In genomic region chr6:131136021-131136847, GRCh38 we compare ENCODE assay signal across 8 cellular contexts. TPM values are rescaled to one million over a fixed set of nuclear protein-coding genes. Genes with fewer than 3 reads are reported as not detected.
DNase-seq lines count a peak whose midpoint lies in the region; ATAC-seq, FAIRE-seq and TF ChIP-seq lines count a peak whose summit lies in the region.

No MANE protein-coding gene starts in this region.

- H4K20me1 ChIP-seq in IMR-90 (ENCODE audit: insufficient read depth, low read length), result no peaks in the 10 kb centered on the region
- no peaks in the 10 kb centered on the region for H4K20me1 ChIP-seq in K562 (replicated peaks; ENCODE audit: control insufficient read depth, insufficient read depth, low read length)

- H3K9ac ChIP-seq in IMR-90 (ENCODE audit: low read depth, low read length) (peak overlapping the region; percentile 59), K562 (ENCODE audit: insufficient read depth in 1 of 2, low read depth in 2 of 2, low read length in 2 of 2) (peak overlapping the region; percentile 47 to 89), iPS-18a (ENCODE audit: low read length) (peak overlapping the region; percentile 51)

- peaks cover 2% of the 10 kb centered on the region for H3K4me1 ChIP-seq in IMR-90 (ENCODE audit: control insufficient read depth, insufficient read depth, low read length)
- H3K4me1 ChIP-seq in K562 (replicated peaks in 1 of 2; ENCODE audit: control insufficient read depth in 2 of 2, insufficient read depth in 2 of 2, low read length in 2 of 2), result peaks cover 0 to 10% of the 10 kb centered on the region in 2 experiments; a peak in 2 of 5 replicates
- H3K4me1 ChIP-seq in iPS-18a (ENCODE audit: control insufficient read depth, low read depth, low read length), result no peaks in the 10 kb centered on the region

- POLR2A ChIA-PET in IMR-90 (lab: Charles Lee; ENCODE audit: unreplicated experiment), result no interaction called here
- POLR2A ChIA-PET in K562 (lab: Yijun Ruan, JAX), result interaction anchor here (0.6 to 0.8 kb wide), 2 partner anchors 208 to 245 kb away, joined by 3 read pairs; no protein-coding TSS in a partner anchor

- TF ChIP-seq CTCF in IMR-90 (conservative IDR thresholded peaks at IDR 0.05; ENCODE audit: low read depth, low read length) (no peak), K562 (IDR thresholded peaks at IDR 0.05 in 2 of 3, conservative IDR thresholded peaks at IDR 0.05 in 1 of 3; ENCODE audit: insufficient read depth in 2 of 3, low read depth in 1 of 3, low read length in 3 of 3) (no peak)

- DNase-seq in NOMO-1 treated with DMSO at 0.1 percent for 48 hours (lab: John Stamatoyannopoulos, UW; ENCODE audit: unreplicated experiment) (peak; percentile 22), NOMO-1 treated with dmso at 0.1 percent for 144 hours (lab: John Stamatoyannopoulos, UW; ENCODE audit: unreplicated experiment) (no peak), IMR-90 (peak; percentile 40), K562 (ENCODE audit: extremely low read depth in 1 of 4, low spot score in 3 of 4) (peak in 1 of 4 experiments; percentile 28), NCI-H2107 treated with DMSO at 0.1 percent for 48 hours (lab: John Stamatoyannopoulos, UW; ENCODE audit: unreplicated experiment) (no peak)

- no peak overlapping the region for H2AK5ac ChIP-seq in IMR-90 (ENCODE audit: low read depth, low read length)

- peak overlapping the region; percentile 34; the same call in 1 of the 2 replicates for H3K4ac ChIP-seq in IMR-90 (ENCODE audit: low read depth, low read length)

- peak overlapping the region; percentile 66; the same call in 1 of the 2 replicates for H3K23ac ChIP-seq in IMR-90 (ENCODE audit: low read depth, low read length)

- H3K9me3 ChIP-seq in IMR-90 (ENCODE audit: control insufficient read depth, insufficient read depth, low read length), result no peaks in the 10 kb centered on the region
- H3K9me3 ChIP-seq in K562 (replicated peaks; ENCODE audit: control insufficient read depth, insufficient read depth, low read depth, low read length), result no peaks in the 10 kb centered on the region
- no peaks in the 10 kb centered on the region for H3K9me3 ChIP-seq in iPS-18a (ENCODE audit: control insufficient read depth, low read depth, low read length)

- H3K36me3 ChIP-seq in IMR-90 (ENCODE audit: control insufficient read depth, insufficient read depth, low read length), result no peaks in the 10 kb centered on the region
- no peaks in the 10 kb centered on the region for H3K36me3 ChIP-seq in K562 (ENCODE audit: control insufficient read depth, insufficient read depth, low read length)
- H3K36me3 ChIP-seq in iPS-18a (ENCODE audit: control insufficient read depth, low read depth, low read length), result no peaks in the 10 kb centered on the region

- in situ Hi-C loops in IMR-90 (cut with MboI; ENCODE audit: low sequenced_read_pairs) (no loop called here), K562 (cut with MboI) (no loop called here)

- H4K5ac ChIP-seq in IMR-90 (ENCODE audit: low read depth, low read length), result peak overlapping the region; percentile 37; the same call in 1 of the 2 replicates

- H3K14ac ChIP-seq in IMR-90 (replicated peaks; ENCODE audit: low read depth, low read length), result peak overlapping the region; percentile 10; the same call in 1 of the 2 replicates

- no peak overlapping the region for H3K18ac ChIP-seq in IMR-90 (ENCODE audit: low read depth, low read length)

- ATAC-seq in IMR-90 (ENCODE audit: low read depth) (peak; percentile 18), K562 (peak; percentile 18), GM21390 (IDR thresholded peaks at IDR 0.05; ENCODE audit: unreplicated experiment) (no peak)

- H2AK9ac ChIP-seq in IMR-90 (replicated peaks; ENCODE audit: low read depth, low read length, poor library complexity), result peak overlapping the region; percentile 95

- H2BK5ac ChIP-seq in IMR-90 (ENCODE audit: low read depth, low read length, poor library complexity, severe bottlenecking), result peak overlapping the region; percentile 27

- peak overlapping the region; percentile 3 to 50; a peak in 3 of 4 replicates for H4K8ac ChIP-seq in IMR-90 (ENCODE audit: low read depth in 2 of 2, low read length in 2 of 2)

- peak overlapping the region; percentile 25; the same call in 1 of the 2 replicates for H2BK120ac ChIP-seq in IMR-90 (ENCODE audit: low read depth, low read length)

- no TSS peak for BruUV-seq in IMR-90 (replicated peaks; lab: Mats Ljungman, UMichigan)
- BruUV-seq in K562 (replicated peaks; lab: Mats Ljungman, UMichigan), result TSS peak; percentile 54

- H2BK15ac ChIP-seq in IMR-90 (ENCODE audit: low read depth, low read length), result no peak overlapping the region

- TF ChIP-seq RAD21 in IMR-90 (IDR thresholded peaks at IDR 0.05; ENCODE audit: low read length), result no peak
- no peak for TF ChIP-seq RAD21 in K562 (CRISPR knock-in tag; conservative IDR thresholded peaks at IDR 0.05 in 1 of 2, IDR thresholded peaks at IDR 0.05 in 1 of 2)

- H3K56ac ChIP-seq in IMR-90 (ENCODE audit: extremely low read depth, insufficient read depth, low read length), result peak overlapping the region; percentile 93; the same call in 1 of the 2 replicates

- TF ChIP-seq EP300 in K562 (IDR thresholded peaks at IDR 0.05; ENCODE audit: low read length), result no peak

- H3K27ac ChIP-seq in IMR-90 (ENCODE audit: insufficient read depth, low read length) (peak overlapping the region; percentile 75), K562 (ENCODE audit: extremely low read depth, low read depth, low read length) (peak overlapping the region; percentile 42; the same call in 1 of the 3 replicates), iPS-18a (ENCODE audit: low read length) (no peak overlapping the region), skin epidermis (peak overlapping the region in 19 of 21 experiments; percentile 14 to 93 (median 81))

- H2AFZ ChIP-seq in IMR-90 (replicated peaks; ENCODE audit: low read length, poor library complexity) (peak overlapping the region; percentile 94), K562 (ENCODE audit: low read depth, low read length) (peak overlapping the region; percentile 88)

- no peak overlapping the region; the same call in 1 of the 2 replicates for H2BK20ac ChIP-seq in IMR-90 (ENCODE audit: low read depth, low read length)

- H3K79me2 ChIP-seq in K562 (ENCODE audit: control insufficient read depth, insufficient read depth, low read length), result no peaks in the 10 kb centered on the region

- no peaks in the 10 kb centered on the region for H3K27me3 ChIP-seq in IMR-90 (ENCODE audit: control insufficient read depth, insufficient read depth, low read length)
- peaks cover 9 to 23% of the 10 kb centered on the region in 2 experiments; a peak in 3 of 5 replicates for H3K27me3 ChIP-seq in K562 (ENCODE audit: control insufficient read depth in 2 of 2, insufficient read depth in 2 of 2, low read length in 2 of 2)
- H3K27me3 ChIP-seq in iPS-18a (ENCODE audit: control insufficient read depth, insufficient read depth, low read length), result peaks cover 13% of the 10 kb centered on the region

- WGBS in IMR-90 (ENCODE audit: extremely low coverage in 2 of 2, insufficient read length in 1 of 2), 2 experiments, result 3% methylated on average over 5 of the region's 19 CpGs; no CpG with 5 or more reads in 1 of the 2 experiments
- 16% methylated on average over 19 of the region's 19 CpGs for WGBS in K562 (ENCODE audit: insufficient coverage, low coverage, missing lambda C conversion rate)

- peak; percentile 59 for FAIRE-seq in K562 (lab: Jason Lieb, UNC)

- intact Hi-C loops in IMR-90 (cut with micrococcal nuclease) (no loop called here), K562 (cut with micrococcal nuclease) (no loop called here)

- H4K91ac ChIP-seq in IMR-90 (ENCODE audit: insufficient read depth, low read depth, low read length), result 0 out of 2 replicates have a peak overlapping the region, but pooled peaks have one; percentile 31

- H3K4me3 ChIP-seq in IMR-90 (ENCODE audit: insufficient read depth, low read depth, low read length), result peak overlapping the region; percentile 53
- peak overlapping the region; percentile 47 for H3K4me3 ChIP-seq in K562
- peak overlapping the region; percentile 63 for H3K4me3 ChIP-seq in iPS-18a (ENCODE audit: low read length)
- peak overlapping the region; percentile 46 to 79 (median 70) for H3K4me3 ChIP-seq in skin epidermis

- peak overlapping the region; percentile 88 for H3K4me2 ChIP-seq in IMR-90 (ENCODE audit: low read depth, low read length)
- peak overlapping the region; percentile 72 for H3K4me2 ChIP-seq in K562 (ENCODE audit: insufficient read depth, low read length)

- H3K9me1 ChIP-seq in IMR-90 (ENCODE audit: insufficient read depth, low read length), result no peaks in the 10 kb centered on the region
- H3K9me1 ChIP-seq in K562 (ENCODE audit: control insufficient read depth, insufficient read depth, low read length), result no peaks in the 10 kb centered on the region

- CTCF ChIA-PET in IMR-90 (lab: Yijun Ruan, JAX) (no interaction called here), K562 (lab: Yijun Ruan, JAX; ENCODE audit: low intra/inter-chr PET ratio) (no interaction called here)

- dilution Hi-C loops in IMR-90 (cut with HindIII; ENCODE audit: low sequenced_read_pairs, unreplicated experiment), result no loop called here

- H3K79me1 ChIP-seq in IMR-90 (ENCODE audit: low read depth in 1 of 2, low read length in 2 of 2), result peaks cover 3 to 16% of the 10 kb centered on the region in 2 experiments; a peak in 1 of 4 replicates

- TF ChIP-seq POLR2A in IMR-90 (IDR thresholded peaks at IDR 0.05; ENCODE audit: low read depth, low read length) (no peak), K562 (conservative IDR thresholded peaks at IDR 0.05) (no peak)

RNA-seq across cellular contexts. Expression of gene AKAP7, which starts 1.0 kb away (rescaled TPM):
- total RNA-seq in IMR-90 (2012; rRNA removed) (0.54 and 3.3 TPM in 2 replicates), K562 (2014; rRNA removed) (0.82 and 1.6 TPM in 2 replicates), K562 (2014; rRNA removed; fragmentation: Illumina TruSeq; extraction: Trizol) (2.0 and 2.5 TPM in 2 replicates), K562 (2015; rRNA removed; fragmentation: Illumina TruSeq; extraction: Trizol) (1.6 and 1.9 TPM in 2 replicates), K562 (2021) (1.2 and 1.6 TPM in 2 replicates)
- polyA plus RNA-seq in IMR-90 (2012; rRNA removed) (0.90 and 1.1 TPM in 2 replicates), K562 (2011; rRNA removed) (0.57 and 1.2 TPM in 2 replicates), K562 (2014; fragmentation: Illumina TruSeq; extraction: Trizol) (1.7 and 2.6 TPM in 2 replicates), K562 (2014; fragmentation: Nextera tagmentation; extraction: Ambion mirVana) (1 to 10 TPM; 1.2 to 1.4 TPM), K562 (2014; rRNA removed) (1.3 and 1.7 TPM in 2 replicates)
- polyA plus RNA-seq in IMR-90 (2012; cell fraction: cytosol; rRNA removed), result 0.10 and 0.18 TPM in 2 replicates
- polyA plus RNA-seq in IMR-90 (2012; cell fraction: nucleus; rRNA removed; ENCODE audit: low replicate concordance), result 0.18 and 1.1 TPM in 2 replicates
- total RNA-seq in K562 (2011; cell fraction: chromatin; rRNA removed; ENCODE audit: low replicate concordance), result 0.53 and 2.4 TPM in 2 replicates
- 0.33 and 1.1 TPM in 2 replicates for total RNA-seq in K562 (2011; cell fraction: nucleolus; rRNA removed)
- total RNA-seq in K562 (2011; cell fraction: nucleoplasm; rRNA removed), result 1.4 and 2.0 TPM in 2 replicates
- 0.07 and 0.16 TPM in 2 replicates for polyA plus RNA-seq in K562 (2011; cell fraction: cytosol; rRNA removed)
- 0.20 and 0.28 TPM in 2 replicates for polyA plus RNA-seq in K562 (2011; cell fraction: nucleus; rRNA removed)
- polyA plus RNA-seq in K562 (2012), result 1.4 and 2.6 TPM in 2 replicates
- polyA minus RNA-seq in K562 (2011; rRNA and poly(A)+ RNA removed), result 0.46 and 1.2 TPM in 2 replicates
- 0.64 TPM in 1 of 2 replicates, not detected in the other for polyA minus RNA-seq in K562 (2011; cell fraction: cytosol; rRNA and poly(A)+ RNA removed)
- 0.13 and 0.78 TPM in 2 replicates for polyA minus RNA-seq in K562 (2011; cell fraction: nucleus; rRNA and poly(A)+ RNA removed)

Comparison
In these comparisons a context has a peak if more than half of its experiments do, and no peak if none do; other contexts are left out.
1. DNase-seq: peak in NOMO-1 treated with DMSO at 0.1 percent for 48 hours (single experiment) and IMR-90 (single experiment); none in NOMO-1 treated with dmso at 0.1 percent for 144 hours (single experiment) and NCI-H2107 treated with DMSO at 0.1 percent for 48 hours (single experiment).
2. Peak in every context shown above with its lines, with median percentiles within 50 percentile points of each other: H3K4me3 ChIP-seq and H3K9ac ChIP-seq.